34 cellular contexts compared by ENCODE assay signal in genomic region chr6:145141609-145142008, GRCh38.
"Had no signal": no experiment of that assay in that cellular context is flagged by ENCODE, and none has a peak within 500 bp of the region (broad histone marks: within the 10 kb centered on the region; RNA-seq: fewer than 3 reads in every experiment).

No MANE protein-coding gene starts in this region.

- H3K36me3 ChIP-seq: MG63 had no signal

- H3K9me3 ChIP-seq: MG63 had no signal

- H3K9ac ChIP-seq: KMS-11 had no signal

- H3K27ac ChIP-seq: KMS-11 had no signal

- H3K4me3 ChIP-seq: MG63 had no signal

- H3K27me3 ChIP-seq: MG63 had no signal

- H3K4me2 ChIP-seq: KMS-11 had no signal

- DNase-seq: Karpas-422, Kasumi-1, MG63, MM.1S, MV-4-11, NCI-H1048, NCI-H1092, NCI-H1092 treated with DMSO at 0.1 percent for 48 hours, NCI-H1105, NCI-H1105 treated with DMSO at 0.1 percent for 48 hours, NCI-H1417 treated with DMSO at 0.1 percent for 48 hours, NCI-H1436, NCI-H1436 treated with DMSO at 0.1 percent for 48 hours, NCI-H146, NCI-H1694, NCI-H1694 treated with DMSO at 0.1 percent for 48 hours, NCI-H187, NCI-H187 treated with DMSO at 0.1 percent for 48 hours, NCI-H1930, NCI-H2029, NCI-H2029 treated with DMSO at 0.1 percent for 48 hours, NCI-H2081, NCI-H2081 treated with DMSO at 0.1 percent for 48 hours, NCI-H2107, NCI-H2171, NCI-H2171 treated with DMSO at 0.1 percent for 48 hours, NCI-H2227 treated with DMSO at 0.1 percent for 48 hours, NCI-H345, NCI-H446, NCI-H446 treated with DMSO at 0.1 percent for 48 hours, NCI-H510A, NCI-H510A treated with DMSO at 0.1 percent for 48 hours, NCI-H524 had no signal
